ENCODE assay signal across 8 cellular contexts in the genomic region with DNA sequence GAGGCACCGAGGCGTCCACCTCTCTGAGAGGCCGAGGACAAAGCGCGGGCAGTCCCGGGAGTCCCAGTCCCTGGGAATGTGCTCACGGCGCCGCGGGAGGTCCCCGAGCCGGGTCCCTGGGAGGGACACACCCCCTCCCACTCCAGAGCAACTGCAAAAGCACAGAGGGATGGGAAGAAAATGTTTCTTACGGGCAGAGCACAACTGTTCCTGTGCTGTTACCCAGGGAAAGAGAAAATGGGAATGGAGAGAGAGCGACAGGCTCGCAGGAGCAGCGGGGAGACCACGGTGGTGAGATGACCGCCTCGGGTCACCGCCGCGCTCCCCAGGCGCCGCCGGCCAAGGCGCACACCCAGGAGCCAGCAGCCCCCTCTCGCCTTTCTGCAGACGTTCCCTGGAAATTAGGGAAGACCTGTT.
DNase-seq lines count a peak whose midpoint lies in the region; ATAC-seq and TF ChIP-seq lines count a peak whose summit lies in the region.

No MANE protein-coding gene starts in this region.

- peaks cover 22% of the 10 kb centered on the region for H3K27me3 Mint-ChIP-seq in activated naive CD8-positive, alpha-beta T cell

- no peaks in the 10 kb centered on the region for H3K36me3 Mint-ChIP-seq in activated naive CD8-positive, alpha-beta T cell
- no peaks in the 10 kb centered on the region for H3K36me3 Mint-ChIP-seq in stimulated activated effector memory CD8-positive, alpha-beta T cell treated with anti-CD3 and anti-CD28 coated beads, Interleukin-12 subunit alpha, Interleukin-12 subunit beta, amount 100 ng/mL, for 72 hours

- H3K9me3 Mint-ChIP-seq in activated naive CD8-positive, alpha-beta T cell (ENCODE audit: low read depth) = no peaks in the 10 kb centered on the region
- no peaks in the 10 kb centered on the region for H3K9me3 Mint-ChIP-seq in stimulated activated effector memory CD8-positive, alpha-beta T cell treated with anti-CD3 and anti-CD28 coated beads, Interleukin-12 subunit alpha, Interleukin-12 subunit beta, amount 100 ng/mL, for 72 hours

- DNase-seq in GM12864 (ENCODE audit: low read depth) (no peak), HuH-7 (ENCODE audit: low spot score) (no peak)
- DNase-seq in stimulated activated effector memory CD8-positive, alpha-beta T cell treated with anti-CD3 and anti-CD28 coated beads, Interleukin-12 subunit alpha, Interleukin-12 subunit beta, amount 100 ng/mL, for 72 hours (ENCODE audit: low spot score in 2 of 2) = no peak
- DNase-seq in stimulated activated CD4-positive, alpha-beta T cell treated with anti-CD3 and anti-CD28 coated beads, Interleukin-4, amount 100 ng/mL, for 24 hours = no peak

- no peak for TF ChIP-seq CTCF in GM12864 (IDR thresholded peaks at IDR 0.05; ENCODE audit: low read depth, low read length, missing control alignments)

- H3K27ac ChIP-seq in iPS-20b (ENCODE audit: low read length) = peak overlapping the region; percentile 11

- H3K4me1 Mint-ChIP-seq in activated naive CD8-positive, alpha-beta T cell (ENCODE audit: low read depth) = peaks cover 39% of the 10 kb centered on the region
- peaks cover 48% of the 10 kb centered on the region for H3K4me1 Mint-ChIP-seq in stimulated activated effector memory CD8-positive, alpha-beta T cell treated with anti-CD3 and anti-CD28 coated beads, Interleukin-12 subunit alpha, Interleukin-12 subunit beta, amount 100 ng/mL, for 72 hours

- no peak overlapping the region for H3K27ac Mint-ChIP-seq in activated naive CD8-positive, alpha-beta T cell
- H3K27ac Mint-ChIP-seq in stimulated activated effector memory CD8-positive, alpha-beta T cell treated with anti-CD3 and anti-CD28 coated beads, Interleukin-12 subunit alpha, Interleukin-12 subunit beta, amount 100 ng/mL, for 72 hours = no peak overlapping the region

- H3K4me1 ChIP-seq in iPS-20b (ENCODE audit: insufficient read depth, low read length) = no peaks in the 10 kb centered on the region; the same call in 1 of the 2 replicates

- ATAC-seq in HG03108 (IDR thresholded peaks at IDR 0.05; ENCODE audit: unreplicated experiment) (peak; percentile 2), GM19351 (IDR thresholded peaks at IDR 0.05; ENCODE audit: unreplicated experiment) (no peak)
- peak; percentile 3 for ATAC-seq in stimulated activated effector memory CD8-positive, alpha-beta T cell treated with anti-CD3 and anti-CD28 coated beads, Interleukin-12 subunit alpha, Interleukin-12 subunit beta, amount 100 ng/mL, for 72 hours

- peak overlapping the region; percentile 84 for H3K4me3 Mint-ChIP-seq in activated naive CD8-positive, alpha-beta T cell
- peak overlapping the region; percentile 77 for H3K4me3 Mint-ChIP-seq in stimulated activated effector memory CD8-positive, alpha-beta T cell treated with anti-CD3 and anti-CD28 coated beads, Interleukin-12 subunit alpha, Interleukin-12 subunit beta, amount 100 ng/mL, for 72 hours

- H3K4me3 ChIP-seq in GM12864 (ENCODE audit: low read depth, low read length) = peak overlapping the region; percentile 92
- peak overlapping the region; percentile 76 for H3K4me3 ChIP-seq in iPS-20b (ENCODE audit: low read length)

- H3K27me3 ChIP-seq in iPS-20b (ENCODE audit: insufficient read depth, low read length) = peaks cover 49% of the 10 kb centered on the region

- H3K9me3 ChIP-seq in iPS-20b (ENCODE audit: insufficient read depth, low read depth, low read length) = no peaks in the 10 kb centered on the region

- peak overlapping the region; percentile 76 for H3K9ac ChIP-seq in iPS-20b (ENCODE audit: low read depth, low read length)

- no peaks in the 10 kb centered on the region for H3K36me3 ChIP-seq in iPS-20b (ENCODE audit: insufficient read depth, low read depth, low read length)
